22 cellular contexts compared by ENCODE assay signal in genomic region chr2:84497285-84497684, GRCh38. TPM values are rescaled to one million over a fixed set of nuclear protein-coding genes. Genes with fewer than 3 reads are reported as not detected.
DNase-seq lines count a peak whose midpoint lies in the region; ATAC-seq, FAIRE-seq and TF ChIP-seq lines count a peak whose summit lies in the region.
"Had no signal": no experiment of that assay in that cellular context is flagged by ENCODE, and none has a peak within 500 bp of the region (broad histone marks: within the 10 kb centered on the region; RNA-seq: fewer than 3 reads in every experiment).

No MANE protein-coding gene starts in this region.

- CTCF ChIA-PET in CD8-positive, alpha-beta T cell (lab: Charles Lee): interaction anchor here (0.7 to 2.2 kb wide), 15 partner anchors 15 to 429 kb away, joined by 3 to 24 read pairs (median 5); partner anchors contain the start of gene TRABD2A
- CTCF ChIA-PET in naive thymus-derived CD4-positive, alpha-beta T cell (lab: Charles Lee): interaction anchor here (0.7 to 2.1 kb wide), 10 partner anchors 30 to 449 kb away, joined by 3 to 29 read pairs (median 3); partner anchors contain the start of gene TRABD2A

- FAIRE-seq in astrocyte (lab: Jason Lieb, UNC): peak; percentile 47
- FAIRE-seq: D721Med, GM12878, GM19239, H54 had no signal

- H3K9ac ChIP-seq in astrocyte (ENCODE audit: low read length): no peak overlapping the region

- H3K36me3 ChIP-seq in CD8-positive, alpha-beta T cell (ENCODE audit: insufficient read depth, low read length): no peaks in the 10 kb centered on the region
- H3K36me3 ChIP-seq in astrocyte (ENCODE audit: insufficient read depth, low read length): no peaks in the 10 kb centered on the region
- no peaks in the 10 kb centered on the region for H3K36me3 ChIP-seq in naive thymus-derived CD4-positive, alpha-beta T cell (ENCODE audit: control insufficient read depth in 2 of 3, insufficient read depth in 3 of 3, low read length in 3 of 3)
- H3K36me3 ChIP-seq: HAP-1 had no signal

- no peak for TF ChIP-seq CTCF in CD8-positive, alpha-beta T cell (IDR thresholded peaks at IDR 0.05)
- TF ChIP-seq CTCF in astrocyte (IDR thresholded peaks at IDR 0.05; ENCODE audit: insufficient read depth, low read depth, low read length): no peak

- no peaks in the 10 kb centered on the region for H3K79me2 ChIP-seq in astrocyte (ENCODE audit: insufficient read depth, low read length)

- POLR2A ChIA-PET in CD8-positive, alpha-beta T cell (lab: Charles Lee): interaction anchor here (1.0 to 1.3 kb wide), 2 partner anchors 374 to 428 kb away, joined by 3 read pairs; no protein-coding TSS in a partner anchor
- POLR2A ChIA-PET in naive thymus-derived CD4-positive, alpha-beta T cell (lab: Charles Lee): interaction anchor here (0.5 to 2.2 kb wide), 9 partner anchors 29 to 1698 kb away, joined by 3 to 16 read pairs (median 4); partner anchors contain the start of genes IMMT, TMSB10 and TRABD2A

- H3K4me3 ChIP-seq in CD8-positive, alpha-beta T cell (ENCODE audit: low read depth, low read length): no peak overlapping the region
- no peak overlapping the region for H3K4me3 ChIP-seq in astrocyte (ENCODE audit: insufficient read depth, low read depth, low read length)
- H3K4me3 ChIP-seq in naive thymus-derived CD4-positive, alpha-beta T cell (ENCODE audit: low read length): no peak overlapping the region
- H3K4me3 ChIP-seq: GM12878, HAP-1 had no signal

- ATAC-seq in CD8-positive, alpha-beta T cell: no peak
- ATAC-seq in left colon: peak; percentile 84
- no peak for ATAC-seq in naive thymus-derived CD4-positive, alpha-beta T cell
- no peak for ATAC-seq in GM21526 (IDR thresholded peaks at IDR 0.05; ENCODE audit: low FRiP score, unreplicated experiment)
- ATAC-seq: GM12878 had no signal

- H3K4me2 ChIP-seq in astrocyte (ENCODE audit: low read length): no peak overlapping the region

- peak overlapping the region; percentile 19 for H3K27ac Mint-ChIP-seq in CD8-positive, alpha-beta T cell
- no peak overlapping the region for H3K27ac Mint-ChIP-seq in astrocyte (ENCODE audit: unreplicated experiment)
- peak overlapping the region in 5 of 9 donors; percentile 30 to 74 (median 63) for H3K27ac Mint-ChIP-seq in naive thymus-derived CD4-positive, alpha-beta T cell
- H3K27ac Mint-ChIP-seq: HFFc6 had no signal

- no peaks in the 10 kb centered on the region for H3K36me3 Mint-ChIP-seq in CD8-positive, alpha-beta T cell
- no peaks in the 10 kb centered on the region for H3K36me3 Mint-ChIP-seq in astrocyte (ENCODE audit: low read depth, unreplicated experiment)
- peaks cover 0 to 6% (median 0%) of the 10 kb centered on the region in 5 donors for H3K36me3 Mint-ChIP-seq in naive thymus-derived CD4-positive, alpha-beta T cell

- peaks cover 5% of the 10 kb centered on the region for H3K4me1 ChIP-seq in CD8-positive, alpha-beta T cell (ENCODE audit: insufficient read depth, low read length)
- H3K4me1 ChIP-seq in astrocyte (ENCODE audit: insufficient read depth, low read length): peaks cover 12% of the 10 kb centered on the region
- H3K4me1 ChIP-seq in naive thymus-derived CD4-positive, alpha-beta T cell (ENCODE audit: control insufficient read depth in 2 of 2, insufficient read depth in 2 of 2, low read length in 2 of 2): peaks cover 0 to 5% of the 10 kb centered on the region in 2 donors
- H3K4me1 ChIP-seq: HAP-1 had no signal

- no peak overlapping the region for H3K4me3 Mint-ChIP-seq in CD8-positive, alpha-beta T cell
- H3K4me3 Mint-ChIP-seq in astrocyte (ENCODE audit: unreplicated experiment): no peak overlapping the region
- no peak overlapping the region for H3K4me3 Mint-ChIP-seq in naive thymus-derived CD4-positive, alpha-beta T cell
- H3K4me3 Mint-ChIP-seq: CD8-positive, alpha-beta memory T cell; HFFc6 had no signal

- H4K20me1 ChIP-seq in astrocyte (ENCODE audit: insufficient read depth, low read length): no peaks in the 10 kb centered on the region

- H3K9me3 ChIP-seq in CD8-positive, alpha-beta T cell (ENCODE audit: low read length): no peaks in the 10 kb centered on the region
- H3K9me3 ChIP-seq in astrocyte (ENCODE audit: insufficient read depth, low read depth, low read length): no peaks in the 10 kb centered on the region
- H3K9me3 ChIP-seq in naive thymus-derived CD4-positive, alpha-beta T cell (ENCODE audit: control insufficient read depth in 2 of 3, low read length in 3 of 3): no peaks in the 10 kb centered on the region
- H3K9me3 ChIP-seq: HAP-1 had no signal

- intact Hi-C loops in CD8-positive, alpha-beta T cell (cut with DNase I, micrococcal nuclease): no loop called here
- intact Hi-C loops in left colon (cut with DNase I, micrococcal nuclease): loop anchor here in 1 of 2 donors (5.0 kb wide), 1 partner anchor 430 kb away; no protein-coding TSS in a partner anchor
- intact Hi-C loops in naive thymus-derived CD4-positive, alpha-beta T cell (cut with micrococcal nuclease): loop anchor here in 1 of 2 donors (5.0 kb wide), 1 partner anchor 790 kb away; no protein-coding TSS in a partner anchor

- H3K4me1 Mint-ChIP-seq in CD8-positive, alpha-beta T cell (ENCODE audit: low read depth): peaks cover 18% of the 10 kb centered on the region
- H3K4me1 Mint-ChIP-seq in astrocyte (ENCODE audit: low read depth, unreplicated experiment): peaks cover 5% of the 10 kb centered on the region
- H3K4me1 Mint-ChIP-seq in naive thymus-derived CD4-positive, alpha-beta T cell: peaks cover 10 to 35% (median 28%) of the 10 kb centered on the region in 7 donors

- H3K27ac ChIP-seq in CD8-positive, alpha-beta T cell (ENCODE audit: low read depth, low read length): no peak overlapping the region
- no peak overlapping the region for H3K27ac ChIP-seq in astrocyte (ENCODE audit: low read depth, low read length)
- H3K27ac ChIP-seq in naive thymus-derived CD4-positive, alpha-beta T cell (ENCODE audit: low read depth, low read length): no peak overlapping the region

- H3K9me3 Mint-ChIP-seq in CD8-positive, alpha-beta T cell: no peaks in the 10 kb centered on the region
- H3K9me3 Mint-ChIP-seq in astrocyte (ENCODE audit: unreplicated experiment): no peaks in the 10 kb centered on the region
- peaks cover 0 to 11% (median 4%) of the 10 kb centered on the region in 11 donors for H3K9me3 Mint-ChIP-seq in naive thymus-derived CD4-positive, alpha-beta T cell
- H3K9me3 Mint-ChIP-seq: CD8-positive, alpha-beta memory T cell; HFFc6 had no signal

- no peaks in the 10 kb centered on the region for H3K27me3 ChIP-seq in CD8-positive, alpha-beta T cell (ENCODE audit: insufficient read depth, low read length)
- no peaks in the 10 kb centered on the region for H3K27me3 ChIP-seq in astrocyte (ENCODE audit: insufficient read depth, low read length)
- H3K27me3 ChIP-seq in naive thymus-derived CD4-positive, alpha-beta T cell (ENCODE audit: control insufficient read depth in 2 of 2, insufficient read depth in 2 of 2, low read length in 2 of 2): no peaks in the 10 kb centered on the region

- no peaks in the 10 kb centered on the region for H3K27me3 Mint-ChIP-seq in CD8-positive, alpha-beta T cell (ENCODE audit: low read depth)
- no peaks in the 10 kb centered on the region for H3K27me3 Mint-ChIP-seq in astrocyte (ENCODE audit: low read depth, unreplicated experiment)
- peaks cover 0 to 12% (median 0%) of the 10 kb centered on the region in 5 donors for H3K27me3 Mint-ChIP-seq in naive thymus-derived CD4-positive, alpha-beta T cell

- H2AFZ ChIP-seq in astrocyte (ENCODE audit: low read depth, low read length): no peak overlapping the region

- DNase-seq in CD8-positive, alpha-beta T cell: no peak
- DNase-seq in astrocyte (ENCODE audit: low read depth) (no peak), left colon (no peak), middle frontal gyrus (ENCODE audit: extremely low spot score, low spot score) (no peak), SHP77 (lab: John Stamatoyannopoulos, UW) (no peak), NCI-H69 (lab: John Stamatoyannopoulos, UW) (no peak)
- DNase-seq in naive thymus-derived CD4-positive, alpha-beta T cell: no peak
- DNase-seq: C1 segment of cervical spinal cord; CD8-positive, alpha-beta memory T cell; DMS 273 treated with DMSO at 0.1 percent for 48 hours; DMS79; EL; GDM1; GOT3; HFFc6 had no signal

RNA-seq across cellular contexts. Expression of gene DNAH6, which starts 19.0 kb away (rescaled TPM):
- under 1 TPM; 0.30 to 0.61 TPM for total RNA-seq in CD8-positive, alpha-beta T cell
- total RNA-seq in astrocyte (0.20 and 0.24 TPM in 2 replicates), left colon (1 to 10 TPM in 1 of 2 donors, under 1 TPM in 1; 0.61 to 1.3 TPM)
- 1 to 10 TPM in 3 of 5 experiments, under 1 TPM in 2; 0.73 to 2.3 (median 1.1) TPM for total RNA-seq in naive thymus-derived CD4-positive, alpha-beta T cell
- 1 to 10 TPM; 1.4 to 1.7 TPM for polyA plus RNA-seq in naive thymus-derived CD4-positive, alpha-beta T cell
- total RNA-seq: A673 had no signal

RNA-seq across cellular contexts. Expression of gene SUCLG1, which starts 38.2 kb away (rescaled TPM):
- total RNA-seq in CD8-positive, alpha-beta T cell: 10 to 100 TPM; 31.6 to 35.1 TPM
- total RNA-seq in astrocyte: 50.6 and 54.8 TPM in 2 replicates
- total RNA-seq in left colon: 100 to 1,000 TPM; 201 to 234 TPM
- 10 to 100 TPM; 45.1 to 63.6 (median 47.9) TPM for total RNA-seq in naive thymus-derived CD4-positive, alpha-beta T cell
- polyA plus RNA-seq in naive thymus-derived CD4-positive, alpha-beta T cell: 10 to 100 TPM; 85.8 to 85.9 TPM
